3 cellular contexts compared by ENCODE assay signal in the genomic region with DNA sequence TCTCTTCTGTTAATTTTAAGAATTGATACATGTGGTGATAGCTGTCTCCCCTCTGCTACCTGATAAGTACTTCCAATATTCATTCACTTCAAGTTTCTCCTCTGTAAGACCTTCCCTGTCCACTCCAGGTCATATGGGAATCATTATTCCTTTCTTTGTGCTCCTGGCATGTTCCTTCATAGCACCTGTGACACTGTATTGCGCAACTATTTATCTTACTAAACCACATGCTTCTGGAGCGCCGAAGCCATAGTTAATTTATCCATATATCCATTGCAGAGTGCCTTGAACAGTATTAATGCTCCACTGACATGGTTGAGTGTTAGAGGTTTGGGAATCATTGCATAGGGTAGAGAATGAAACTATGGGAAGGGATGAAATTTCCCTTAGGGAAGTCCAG.
A peak's percentile ranks its signal among the peaks of the same experiment; 100 is the strongest.
TF ChIP-seq lines count a peak whose summit lies in the region.

No MANE protein-coding gene starts in this region.

TF ChIP-seq in HCT116, 20 proteins besides CTCF, POLR2A, EP300 and RAD21:
- TF ChIP-seq SIN3A (IDR thresholded peaks at IDR 0.05; ENCODE audit: low read depth): no peak
- no peak for TF ChIP-seq CBX3 (IDR thresholded peaks at IDR 0.05; ENCODE audit: low read depth)
- no peak for TF ChIP-seq FOSL1 (IDR thresholded peaks at IDR 0.05; ENCODE audit: low read depth)
- no peak for TF ChIP-seq ZFX (IDR thresholded peaks at IDR 0.05)
- peak; percentile 56; the same call in 1 of the 2 replicates for TF ChIP-seq CEBPB (IDR thresholded peaks at IDR 0.05; ENCODE audit: low read depth)

TF ChIP-seq in Ishikawa, 13 proteins besides CTCF, POLR2A, EP300 and RAD21:
- TF ChIP-seq, protein P1, sequence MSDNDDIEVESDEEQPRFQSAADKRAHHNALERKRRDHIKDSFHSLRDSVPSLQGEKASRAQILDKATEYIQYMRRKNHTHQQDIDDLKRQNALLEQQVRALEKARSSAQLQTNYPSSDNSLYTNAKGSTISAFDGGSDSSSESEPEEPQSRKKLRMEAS (IDR thresholded peaks at IDR 0.05): no peak
- TF ChIP-seq CEBPB (IDR thresholded peaks at IDR 0.05): peak; percentile 94
- TF ChIP-seq TEAD4 (IDR thresholded peaks at IDR 0.05): no peak
TF ChIP-seq in Ishikawa: peak in this region for 1.

TF ChIP-seq in K562, 482 proteins besides CTCF, POLR2A, EP300 and RAD21:
- no peak for TF ChIP-seq HDAC3 (IDR thresholded peaks at IDR 0.05; ENCODE audit: borderline replicate concordance, partially characterized antibody)
- TF ChIP-seq XRCC3 (IDR thresholded peaks at IDR 0.05): no peak
- no peak for TF ChIP-seq NR2C1 (IDR thresholded peaks at IDR 0.05)
- TF ChIP-seq NR2C1 (tag; IDR thresholded peaks at IDR 0.05): no peak
- TF ChIP-seq, protein P2, sequence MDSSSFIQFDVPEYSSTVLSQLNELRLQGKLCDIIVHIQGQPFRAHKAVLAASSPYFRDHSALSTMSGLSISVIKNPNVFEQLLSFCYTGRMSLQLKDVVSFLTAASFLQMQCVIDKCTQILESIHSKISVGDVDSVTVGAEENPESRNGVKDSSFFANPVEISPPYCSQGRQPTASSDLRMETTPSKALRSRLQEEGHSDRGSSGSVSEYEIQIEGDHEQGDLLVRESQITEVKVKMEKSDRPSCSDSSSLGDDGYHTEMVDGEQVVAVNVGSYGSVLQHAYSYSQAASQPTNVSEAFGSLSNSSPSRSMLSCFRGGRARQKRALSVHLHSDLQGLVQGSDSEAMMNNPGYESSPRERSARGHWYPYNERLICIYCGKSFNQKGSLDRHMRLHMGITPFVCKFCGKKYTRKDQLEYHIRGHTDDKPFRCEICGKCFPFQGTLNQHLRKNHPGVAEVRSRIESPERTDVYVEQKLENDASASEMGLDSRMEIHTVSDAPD (CRISPR knock-in tag; IDR thresholded peaks at IDR 0.05): no peak
- TF ChIP-seq WHSC1 (IDR thresholded peaks at IDR 0.05; ENCODE audit: low read length): no peak
- TF ChIP-seq CEBPG (CRISPR knock-in tag; IDR thresholded peaks at IDR 0.05): peak; percentile 83
- peak; percentile 91 to 98 for TF ChIP-seq CEBPG (tag; conservative IDR thresholded peaks at IDR 0.05 in 1 of 2, IDR thresholded peaks at IDR 0.05 in 1 of 2)
- TF ChIP-seq, protein P3, sequence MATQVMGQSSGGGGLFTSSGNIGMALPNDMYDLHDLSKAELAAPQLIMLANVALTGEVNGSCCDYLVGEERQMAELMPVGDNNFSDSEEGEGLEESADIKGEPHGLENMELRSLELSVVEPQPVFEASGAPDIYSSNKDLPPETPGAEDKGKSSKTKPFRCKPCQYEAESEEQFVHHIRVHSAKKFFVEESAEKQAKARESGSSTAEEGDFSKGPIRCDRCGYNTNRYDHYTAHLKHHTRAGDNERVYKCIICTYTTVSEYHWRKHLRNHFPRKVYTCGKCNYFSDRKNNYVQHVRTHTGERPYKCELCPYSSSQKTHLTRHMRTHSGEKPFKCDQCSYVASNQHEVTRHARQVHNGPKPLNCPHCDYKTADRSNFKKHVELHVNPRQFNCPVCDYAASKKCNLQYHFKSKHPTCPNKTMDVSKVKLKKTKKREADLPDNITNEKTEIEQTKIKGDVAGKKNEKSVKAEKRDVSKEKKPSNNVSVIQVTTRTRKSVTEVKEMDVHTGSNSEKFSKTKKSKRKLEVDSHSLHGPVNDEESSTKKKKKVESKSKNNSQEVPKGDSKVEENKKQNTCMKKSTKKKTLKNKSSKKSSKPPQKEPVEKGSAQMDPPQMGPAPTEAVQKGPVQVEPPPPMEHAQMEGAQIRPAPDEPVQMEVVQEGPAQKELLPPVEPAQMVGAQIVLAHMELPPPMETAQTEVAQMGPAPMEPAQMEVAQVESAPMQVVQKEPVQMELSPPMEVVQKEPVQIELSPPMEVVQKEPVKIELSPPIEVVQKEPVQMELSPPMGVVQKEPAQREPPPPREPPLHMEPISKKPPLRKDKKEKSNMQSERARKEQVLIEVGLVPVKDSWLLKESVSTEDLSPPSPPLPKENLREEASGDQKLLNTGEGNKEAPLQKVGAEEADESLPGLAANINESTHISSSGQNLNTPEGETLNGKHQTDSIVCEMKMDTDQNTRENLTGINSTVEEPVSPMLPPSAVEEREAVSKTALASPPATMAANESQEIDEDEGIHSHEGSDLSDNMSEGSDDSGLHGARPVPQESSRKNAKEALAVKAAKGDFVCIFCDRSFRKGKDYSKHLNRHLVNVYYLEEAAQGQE (CRISPR knock-in tag; IDR thresholded peaks at IDR 0.05; ENCODE audit: low read depth): no peak
- TF ChIP-seq, protein P4, sequence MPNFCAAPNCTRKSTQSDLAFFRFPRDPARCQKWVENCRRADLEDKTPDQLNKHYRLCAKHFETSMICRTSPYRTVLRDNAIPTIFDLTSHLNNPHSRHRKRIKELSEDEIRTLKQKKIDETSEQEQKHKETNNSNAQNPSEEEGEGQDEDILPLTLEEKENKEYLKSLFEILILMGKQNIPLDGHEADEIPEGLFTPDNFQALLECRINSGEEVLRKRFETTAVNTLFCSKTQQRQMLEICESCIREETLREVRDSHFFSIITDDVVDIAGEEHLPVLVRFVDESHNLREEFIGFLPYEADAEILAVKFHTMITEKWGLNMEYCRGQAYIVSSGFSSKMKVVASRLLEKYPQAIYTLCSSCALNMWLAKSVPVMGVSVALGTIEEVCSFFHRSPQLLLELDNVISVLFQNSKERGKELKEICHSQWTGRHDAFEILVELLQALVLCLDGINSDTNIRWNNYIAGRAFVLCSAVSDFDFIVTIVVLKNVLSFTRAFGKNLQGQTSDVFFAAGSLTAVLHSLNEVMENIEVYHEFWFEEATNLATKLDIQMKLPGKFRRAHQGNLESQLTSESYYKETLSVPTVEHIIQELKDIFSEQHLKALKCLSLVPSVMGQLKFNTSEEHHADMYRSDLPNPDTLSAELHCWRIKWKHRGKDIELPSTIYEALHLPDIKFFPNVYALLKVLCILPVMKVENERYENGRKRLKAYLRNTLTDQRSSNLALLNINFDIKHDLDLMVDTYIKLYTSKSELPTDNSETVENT (CRISPR knock-in tag; IDR thresholded peaks at IDR 0.05): no peak
- peak; percentile 98 for TF ChIP-seq CEBPB (tag; IDR thresholded peaks at IDR 0.05)
- TF ChIP-seq, protein P5, sequence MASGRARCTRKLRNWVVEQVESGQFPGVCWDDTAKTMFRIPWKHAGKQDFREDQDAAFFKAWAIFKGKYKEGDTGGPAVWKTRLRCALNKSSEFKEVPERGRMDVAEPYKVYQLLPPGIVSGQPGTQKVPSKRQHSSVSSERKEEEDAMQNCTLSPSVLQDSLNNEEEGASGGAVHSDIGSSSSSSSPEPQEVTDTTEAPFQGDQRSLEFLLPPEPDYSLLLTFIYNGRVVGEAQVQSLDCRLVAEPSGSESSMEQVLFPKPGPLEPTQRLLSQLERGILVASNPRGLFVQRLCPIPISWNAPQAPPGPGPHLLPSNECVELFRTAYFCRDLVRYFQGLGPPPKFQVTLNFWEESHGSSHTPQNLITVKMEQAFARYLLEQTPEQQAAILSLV (tag; IDR thresholded peaks at IDR 0.05): peak; percentile 80
- no peak for TF ChIP-seq NR1H2 (CRISPR knock-in tag; IDR thresholded peaks at IDR 0.05)
- no peak for TF ChIP-seq MEF2A (IDR thresholded peaks at IDR 0.05; ENCODE audit: control insufficient read depth, low read depth, low read length)
- TF ChIP-seq ZNF174 (CRISPR knock-in tag; IDR thresholded peaks at IDR 0.05): no peak
- TF ChIP-seq L3MBTL2 (IDR thresholded peaks at IDR 0.05): peak; percentile 74
- TF ChIP-seq JUN (IDR thresholded peaks at IDR 0.05; ENCODE audit: borderline replicate concordance, low read depth, low read length): no peak
- TF ChIP-seq JUN (CRISPR knock-in tag; IDR thresholded peaks at IDR 0.05; ENCODE audit: borderline replicate concordance): no peak
- TF ChIP-seq, protein P6, sequence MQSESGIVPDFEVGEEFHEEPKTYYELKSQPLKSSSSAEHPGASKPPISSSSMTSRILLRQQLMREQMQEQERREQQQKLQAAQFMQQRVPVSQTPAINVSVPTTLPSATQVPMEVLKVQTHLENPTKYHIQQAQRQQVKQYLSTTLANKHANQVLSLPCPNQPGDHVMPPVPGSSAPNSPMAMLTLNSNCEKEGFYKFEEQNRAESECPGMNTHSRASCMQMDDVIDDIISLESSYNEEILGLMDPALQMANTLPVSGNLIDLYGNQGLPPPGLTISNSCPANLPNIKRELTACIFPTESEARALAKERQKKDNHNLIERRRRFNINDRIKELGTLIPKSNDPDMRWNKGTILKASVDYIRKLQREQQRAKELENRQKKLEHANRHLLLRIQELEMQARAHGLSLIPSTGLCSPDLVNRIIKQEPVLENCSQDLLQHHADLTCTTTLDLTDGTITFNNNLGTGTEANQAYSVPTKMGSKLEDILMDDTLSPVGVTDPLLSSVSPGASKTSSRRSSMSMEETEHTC (IDR thresholded peaks at IDR 0.05): no peak
- TF ChIP-seq, protein P7, sequence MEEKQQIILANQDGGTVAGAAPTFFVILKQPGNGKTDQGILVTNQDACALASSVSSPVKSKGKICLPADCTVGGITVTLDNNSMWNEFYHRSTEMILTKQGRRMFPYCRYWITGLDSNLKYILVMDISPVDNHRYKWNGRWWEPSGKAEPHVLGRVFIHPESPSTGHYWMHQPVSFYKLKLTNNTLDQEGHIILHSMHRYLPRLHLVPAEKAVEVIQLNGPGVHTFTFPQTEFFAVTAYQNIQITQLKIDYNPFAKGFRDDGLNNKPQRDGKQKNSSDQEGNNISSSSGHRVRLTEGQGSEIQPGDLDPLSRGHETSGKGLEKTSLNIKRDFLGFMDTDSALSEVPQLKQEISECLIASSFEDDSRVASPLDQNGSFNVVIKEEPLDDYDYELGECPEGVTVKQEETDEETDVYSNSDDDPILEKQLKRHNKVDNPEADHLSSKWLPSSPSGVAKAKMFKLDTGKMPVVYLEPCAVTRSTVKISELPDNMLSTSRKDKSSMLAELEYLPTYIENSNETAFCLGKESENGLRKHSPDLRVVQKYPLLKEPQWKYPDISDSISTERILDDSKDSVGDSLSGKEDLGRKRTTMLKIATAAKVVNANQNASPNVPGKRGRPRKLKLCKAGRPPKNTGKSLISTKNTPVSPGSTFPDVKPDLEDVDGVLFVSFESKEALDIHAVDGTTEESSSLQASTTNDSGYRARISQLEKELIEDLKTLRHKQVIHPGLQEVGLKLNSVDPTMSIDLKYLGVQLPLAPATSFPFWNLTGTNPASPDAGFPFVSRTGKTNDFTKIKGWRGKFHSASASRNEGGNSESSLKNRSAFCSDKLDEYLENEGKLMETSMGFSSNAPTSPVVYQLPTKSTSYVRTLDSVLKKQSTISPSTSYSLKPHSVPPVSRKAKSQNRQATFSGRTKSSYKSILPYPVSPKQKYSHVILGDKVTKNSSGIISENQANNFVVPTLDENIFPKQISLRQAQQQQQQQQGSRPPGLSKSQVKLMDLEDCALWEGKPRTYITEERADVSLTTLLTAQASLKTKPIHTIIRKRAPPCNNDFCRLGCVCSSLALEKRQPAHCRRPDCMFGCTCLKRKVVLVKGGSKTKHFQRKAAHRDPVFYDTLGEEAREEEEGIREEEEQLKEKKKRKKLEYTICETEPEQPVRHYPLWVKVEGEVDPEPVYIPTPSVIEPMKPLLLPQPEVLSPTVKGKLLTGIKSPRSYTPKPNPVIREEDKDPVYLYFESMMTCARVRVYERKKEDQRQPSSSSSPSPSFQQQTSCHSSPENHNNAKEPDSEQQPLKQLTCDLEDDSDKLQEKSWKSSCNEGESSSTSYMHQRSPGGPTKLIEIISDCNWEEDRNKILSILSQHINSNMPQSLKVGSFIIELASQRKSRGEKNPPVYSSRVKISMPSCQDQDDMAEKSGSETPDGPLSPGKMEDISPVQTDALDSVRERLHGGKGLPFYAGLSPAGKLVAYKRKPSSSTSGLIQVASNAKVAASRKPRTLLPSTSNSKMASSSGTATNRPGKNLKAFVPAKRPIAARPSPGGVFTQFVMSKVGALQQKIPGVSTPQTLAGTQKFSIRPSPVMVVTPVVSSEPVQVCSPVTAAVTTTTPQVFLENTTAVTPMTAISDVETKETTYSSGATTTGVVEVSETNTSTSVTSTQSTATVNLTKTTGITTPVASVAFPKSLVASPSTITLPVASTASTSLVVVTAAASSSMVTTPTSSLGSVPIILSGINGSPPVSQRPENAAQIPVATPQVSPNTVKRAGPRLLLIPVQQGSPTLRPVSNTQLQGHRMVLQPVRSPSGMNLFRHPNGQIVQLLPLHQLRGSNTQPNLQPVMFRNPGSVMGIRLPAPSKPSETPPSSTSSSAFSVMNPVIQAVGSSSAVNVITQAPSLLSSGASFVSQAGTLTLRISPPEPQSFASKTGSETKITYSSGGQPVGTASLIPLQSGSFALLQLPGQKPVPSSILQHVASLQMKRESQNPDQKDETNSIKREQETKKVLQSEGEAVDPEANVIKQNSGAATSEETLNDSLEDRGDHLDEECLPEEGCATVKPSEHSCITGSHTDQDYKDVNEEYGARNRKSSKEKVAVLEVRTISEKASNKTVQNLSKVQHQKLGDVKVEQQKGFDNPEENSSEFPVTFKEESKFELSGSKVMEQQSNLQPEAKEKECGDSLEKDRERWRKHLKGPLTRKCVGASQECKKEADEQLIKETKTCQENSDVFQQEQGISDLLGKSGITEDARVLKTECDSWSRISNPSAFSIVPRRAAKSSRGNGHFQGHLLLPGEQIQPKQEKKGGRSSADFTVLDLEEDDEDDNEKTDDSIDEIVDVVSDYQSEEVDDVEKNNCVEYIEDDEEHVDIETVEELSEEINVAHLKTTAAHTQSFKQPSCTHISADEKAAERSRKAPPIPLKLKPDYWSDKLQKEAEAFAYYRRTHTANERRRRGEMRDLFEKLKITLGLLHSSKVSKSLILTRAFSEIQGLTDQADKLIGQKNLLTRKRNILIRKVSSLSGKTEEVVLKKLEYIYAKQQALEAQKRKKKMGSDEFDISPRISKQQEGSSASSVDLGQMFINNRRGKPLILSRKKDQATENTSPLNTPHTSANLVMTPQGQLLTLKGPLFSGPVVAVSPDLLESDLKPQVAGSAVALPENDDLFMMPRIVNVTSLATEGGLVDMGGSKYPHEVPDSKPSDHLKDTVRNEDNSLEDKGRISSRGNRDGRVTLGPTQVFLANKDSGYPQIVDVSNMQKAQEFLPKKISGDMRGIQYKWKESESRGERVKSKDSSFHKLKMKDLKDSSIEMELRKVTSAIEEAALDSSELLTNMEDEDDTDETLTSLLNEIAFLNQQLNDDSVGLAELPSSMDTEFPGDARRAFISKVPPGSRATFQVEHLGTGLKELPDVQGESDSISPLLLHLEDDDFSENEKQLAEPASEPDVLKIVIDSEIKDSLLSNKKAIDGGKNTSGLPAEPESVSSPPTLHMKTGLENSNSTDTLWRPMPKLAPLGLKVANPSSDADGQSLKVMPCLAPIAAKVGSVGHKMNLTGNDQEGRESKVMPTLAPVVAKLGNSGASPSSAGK (IDR thresholded peaks at IDR 0.05): peak; percentile 56
- TF ChIP-seq SMARCB1 (IDR thresholded peaks at IDR 0.05; ENCODE audit: insufficient read length, low read depth): no peak
- no peak for TF ChIP-seq ZNF384 (IDR thresholded peaks at IDR 0.05; ENCODE audit: low read depth, low read length)
- no peak for TF ChIP-seq NR2C2 (CRISPR knock-in tag; IDR thresholded peaks at IDR 0.05)
- no peak for TF ChIP-seq NR2C2 (tag; IDR thresholded peaks at IDR 0.05)
- TF ChIP-seq KLF1 (tag; IDR thresholded peaks at IDR 0.05): no peak
- TF ChIP-seq PHTF2 (CRISPR knock-in tag; IDR thresholded peaks at IDR 0.05): no peak
- no peak for TF ChIP-seq NFIC (IDR thresholded peaks at IDR 0.05)
- no peak for TF ChIP-seq HDAC1 (IDR thresholded peaks at IDR 0.05)
- TF ChIP-seq, protein P8, sequence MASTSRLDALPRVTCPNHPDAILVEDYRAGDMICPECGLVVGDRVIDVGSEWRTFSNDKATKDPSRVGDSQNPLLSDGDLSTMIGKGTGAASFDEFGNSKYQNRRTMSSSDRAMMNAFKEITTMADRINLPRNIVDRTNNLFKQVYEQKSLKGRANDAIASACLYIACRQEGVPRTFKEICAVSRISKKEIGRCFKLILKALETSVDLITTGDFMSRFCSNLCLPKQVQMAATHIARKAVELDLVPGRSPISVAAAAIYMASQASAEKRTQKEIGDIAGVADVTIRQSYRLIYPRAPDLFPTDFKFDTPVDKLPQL (IDR thresholded peaks at IDR 0.05; ENCODE audit: extremely low read depth, insufficient read length): no peak
- no peak for TF ChIP-seq ZFX (CRISPR knock-in tag; IDR thresholded peaks at IDR 0.05)
- no peak for TF ChIP-seq ZNF12 (CRISPR knock-in tag; IDR thresholded peaks at IDR 0.05)
- TF ChIP-seq ZNF780A (CRISPR knock-in tag; IDR thresholded peaks at IDR 0.05): no peak
- TF ChIP-seq CBFA2T3 (IDR thresholded peaks at IDR 0.05): 0 out of 2 replicates have a peak, but pooled peaks have one; percentile 28
